ENCODE assay signal across 17 cellular contexts in the genomic region with DNA sequence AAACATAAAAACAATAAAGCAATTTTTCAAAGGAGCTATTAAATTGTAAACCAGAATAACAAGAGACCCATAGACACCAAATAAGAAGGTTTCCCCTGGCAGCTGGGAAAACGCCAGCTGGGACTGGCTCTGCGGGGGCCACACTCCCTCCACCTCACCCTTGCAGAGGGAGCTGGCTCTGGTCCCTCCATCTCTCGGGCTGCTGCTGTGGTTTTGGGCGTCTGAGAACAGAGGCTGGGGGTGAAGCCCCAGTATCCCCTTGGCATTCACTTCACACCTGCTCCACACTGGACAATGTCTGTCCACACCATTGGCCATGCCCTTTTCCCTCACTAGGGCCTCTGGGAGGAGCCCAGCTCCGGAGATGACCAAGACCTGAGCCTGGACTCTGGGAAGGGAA.
"Had no signal": no experiment of that assay in that cellular context is flagged by ENCODE, and none has a peak within 500 bp of the region (broad histone marks: within the 10 kb centered on the region; RNA-seq: fewer than 3 reads in every experiment).

No MANE protein-coding gene starts in this region.

- H3K36me3 Mint-ChIP-seq: immature natural killer cell, memory B cell, mesothelial cell of epicardium had no signal

- ATAC-seq: gastroesophageal sphincter, left lung, lower lobe of right lung had no signal

- H3K4me3 ChIP-seq: colonic mucosa, esophagus squamous epithelium, gastroesophageal sphincter, left lung, lower lobe of right lung, stomach, thoracic aorta, transverse colon had no signal

- H3K9me3 ChIP-seq: colonic mucosa, thoracic aorta, transverse colon had no signal

- DNase-seq: colonic mucosa; dermis blood vessel endothelial cell; esophagus squamous epithelium; foreskin fibroblast; immature natural killer cell; lower lobe of right lung; small intestine; stimulated activated CD4-positive, alpha-beta T cell treated with anti-CD3 and anti-CD28 coated beads, Interleukin-12 subunit alpha, Interleukin-12 subunit beta, amount 100 ng/mL, for 4 hours; stimulated activated naive CD4-positive, alpha-beta T cell; stomach; transverse colon had no signal

- H3K4me1 Mint-ChIP-seq: memory B cell had no signal

- H3K27ac ChIP-seq: colonic mucosa, esophagus squamous epithelium, gastroesophageal sphincter, left lung, lower lobe of right lung, stomach, thoracic aorta, transverse colon had no signal

- H3K36me3 ChIP-seq: colonic mucosa, esophagus squamous epithelium, gastroesophageal sphincter, left lung, lower lobe of right lung, stomach, thoracic aorta, transverse colon had no signal

- H3K4me3 Mint-ChIP-seq: immature natural killer cell, memory B cell, mesothelial cell of epicardium, nephron had no signal

- H3K27me3 ChIP-seq: colonic mucosa, transverse colon had no signal

- H3K4me1 ChIP-seq: colonic mucosa, gastroesophageal sphincter, lower lobe of right lung, stomach, transverse colon had no signal

- H3K27ac Mint-ChIP-seq: immature natural killer cell, memory B cell, mesothelial cell of epicardium, nephron had no signal
